Comparison of ENCODE assay signal across 1 cellular context in genomic region chr4:81422591-81422990, GRCh38.
TF ChIP-seq lines count a peak whose summit lies in the region.

No MANE protein-coding gene starts in this region.

TF ChIP-seq in SK-N-SH treated with all-trans-retinoic acid at 6 μM for 48 hours, 23 proteins besides CTCF, POLR2A, EP300 and RAD21 (continued from another document):
- TF ChIP-seq TCF4 (CRISPR knock-in tag; IDR thresholded peaks at IDR 0.05; ENCODE audit: borderline replicate concordance): no peak
- no peak for TF ChIP-seq OSR1 (CRISPR knock-in tag; IDR thresholded peaks at IDR 0.05)
- TF ChIP-seq ISL1 (CRISPR knock-in tag; IDR thresholded peaks at IDR 0.05): no peak
- TF ChIP-seq ARNTL (CRISPR knock-in tag; IDR thresholded peaks at IDR 0.05; ENCODE audit: borderline replicate concordance, low read depth): no peak
- TF ChIP-seq ZFP30 (CRISPR knock-in tag; IDR thresholded peaks at IDR 0.05): no peak
- no peak for TF ChIP-seq CSDC2 (CRISPR knock-in tag; IDR thresholded peaks at IDR 0.05)
- no peak for TF ChIP-seq BACH2 (CRISPR knock-in tag; IDR thresholded peaks at IDR 0.05; ENCODE audit: borderline replicate concordance)
- no peak for TF ChIP-seq ZNF70 (CRISPR knock-in tag; IDR thresholded peaks at IDR 0.05)
